1 cellular context compared by ENCODE assay signal in the genomic region with DNA sequence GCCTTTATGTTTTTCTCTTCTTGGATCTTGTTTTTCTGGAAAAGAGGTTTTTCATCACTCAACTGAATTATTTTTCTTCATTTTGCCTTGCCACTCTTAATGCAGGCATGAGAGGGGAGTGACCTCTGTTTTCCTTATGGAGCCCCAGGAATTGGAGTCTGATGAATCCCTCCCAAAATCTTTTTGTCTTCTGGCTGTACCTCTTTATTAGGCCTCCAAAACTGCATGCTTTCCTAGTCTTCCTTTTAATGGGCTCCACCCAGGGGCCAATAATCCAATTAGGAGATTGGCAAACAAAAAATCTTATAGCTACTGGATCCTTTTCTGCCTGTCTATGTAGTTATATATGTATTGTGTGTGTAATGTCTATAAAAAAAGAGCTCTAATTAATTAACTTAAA.
TF ChIP-seq lines count a peak whose summit lies in the region.

No MANE protein-coding gene starts in this region.

TF ChIP-seq in HepG2, 621 proteins besides CTCF, POLR2A, EP300 and RAD21 (continued from another document):
- no peak for TF ChIP-seq ZNF407 (CRISPR knock-in tag; IDR thresholded peaks at IDR 0.05; ENCODE audit: not compliant biosample characterization)
TF ChIP-seq in HepG2: peak in this region for 1.
